In the genomic region with DNA sequence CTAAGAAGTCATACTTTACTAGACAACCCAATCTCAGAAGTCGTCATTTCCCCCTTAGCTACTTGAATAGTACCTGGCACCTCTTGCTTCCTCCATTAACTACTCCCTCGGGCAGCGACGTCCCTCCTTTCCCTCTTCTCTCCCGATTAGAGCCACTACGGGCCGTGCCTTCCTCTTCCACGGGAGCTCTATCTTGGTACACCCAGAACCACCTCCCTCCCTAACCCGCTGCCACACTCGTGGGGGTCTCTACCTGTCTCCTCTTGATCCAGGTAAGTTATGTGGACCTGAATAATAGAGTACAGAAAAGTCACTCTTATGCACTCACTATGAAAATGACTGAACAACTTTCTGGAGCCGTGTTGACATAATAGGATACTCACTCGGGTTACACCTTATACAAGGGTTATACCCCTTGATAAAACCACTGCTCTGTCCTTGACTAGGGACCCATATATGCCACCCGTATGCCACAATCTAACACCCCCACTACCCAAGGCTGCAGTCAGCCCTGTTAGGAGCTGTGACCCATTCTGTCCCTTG, we compare ENCODE assay signal across 8 cellular contexts. TPM values are rescaled to one million over a fixed set of nuclear protein-coding genes. Genes with fewer than 3 reads are reported as not detected.
A peak's percentile ranks its signal among the peaks of the same experiment; 100 is the strongest.
DNase-seq lines count a peak whose midpoint lies in the region; ATAC-seq lines count a peak whose summit lies in the region.

No MANE protein-coding gene starts in this region.

- WGBS in aorta, 2 donors = 6% methylated on average over 13 of the region's 13 CpGs

- no peaks in the 10 kb centered on the region for H3K27me3 ChIP-seq in effector memory CD4-positive, alpha-beta T cell (replicated peaks; ENCODE audit: control insufficient read depth, insufficient read depth, low read length, poor library complexity, severe bottlenecking)
- H3K27me3 ChIP-seq in mononuclear cell (ENCODE audit: insufficient read depth, low read length) (no peaks in the 10 kb centered on the region), aorta (ENCODE audit: control insufficient read depth in 1 of 2, insufficient read depth in 2 of 2, low read length in 1 of 2) (no peaks in the 10 kb centered on the region)

- no peaks in the 10 kb centered on the region for H3K9me3 ChIP-seq in effector memory CD4-positive, alpha-beta T cell (ENCODE audit: control insufficient read depth, low read length)
- no peaks in the 10 kb centered on the region for H3K9me3 ChIP-seq in mononuclear cell (ENCODE audit: low read depth, low read length)
- H3K9me3 ChIP-seq in aorta (ENCODE audit: control insufficient read depth, low read length) = no peaks in the 10 kb centered on the region

- DNase-seq in NCI-H1092 (lab: John Stamatoyannopoulos, UW) = peak; percentile 27
- DNase-seq in NCI-H1092 treated with DMSO at 0.1 percent for 48 hours (lab: John Stamatoyannopoulos, UW) = no peak
- DNase-seq in OCI-M1 (lab: John Stamatoyannopoulos, UW) = peak; percentile 69
- no peak for DNase-seq in effector memory CD4-positive, alpha-beta T cell
- DNase-seq in aorta = no peak

- peak; percentile 22 for ATAC-seq in HG02571 (IDR thresholded peaks at IDR 0.05; ENCODE audit: unreplicated experiment)
- ATAC-seq in aorta (ENCODE audit: low FRiP score) = peak; percentile 3
- ATAC-seq in HG03520 (IDR thresholded peaks at IDR 0.05; ENCODE audit: unreplicated experiment) = no peak

- intact Hi-C loops in aorta (cut with DNase I) = loop anchor here in 1 of 2 donors (2.0 kb wide), 1 partner anchor 26 kb away; a partner anchor contains a TSS

- H3K4me1 ChIP-seq in effector memory CD4-positive, alpha-beta T cell (ENCODE audit: control insufficient read depth, insufficient read depth, low read length, poor library complexity, severe bottlenecking) = peaks cover 13% of the 10 kb centered on the region
- H3K4me1 ChIP-seq in mononuclear cell (ENCODE audit: insufficient read depth, low read length) (peaks cover 15% of the 10 kb centered on the region), aorta (ENCODE audit: control insufficient read depth in 1 of 2, insufficient read depth in 2 of 2, low read length in 2 of 2) (no peaks in the 10 kb centered on the region)

- no peaks in the 10 kb centered on the region for H3K36me3 ChIP-seq in effector memory CD4-positive, alpha-beta T cell (ENCODE audit: control insufficient read depth, insufficient read depth, low read length)
- H3K36me3 ChIP-seq in aorta (ENCODE audit: control insufficient read depth in 1 of 2, insufficient read depth in 2 of 2, low read length in 1 of 2) = no peaks in the 10 kb centered on the region

- peak overlapping the region; percentile 84 for H3K4me3 ChIP-seq in effector memory CD4-positive, alpha-beta T cell (ENCODE audit: insufficient read depth, low read depth, low read length, poor library complexity, severe bottlenecking)
- peak overlapping the region; percentile 72 for H3K4me3 ChIP-seq in mononuclear cell (ENCODE audit: low read length)
- peak overlapping the region; percentile 62 to 94 for H3K4me3 ChIP-seq in aorta (ENCODE audit: low read length in 2 of 2)

- H3K27ac ChIP-seq in effector memory CD4-positive, alpha-beta T cell (ENCODE audit: insufficient read depth, low read length, poor library complexity, severe bottlenecking) = peak overlapping the region; percentile 68
- H3K27ac ChIP-seq in aorta (ENCODE audit: low read depth in 1 of 2, low read length in 2 of 2) = peak overlapping the region; percentile 78 to 98

RNA-seq across cellular contexts. Expression of a gene that starts 0.6 kb away (rescaled TPM):
- total RNA-seq in mononuclear cell (4.0 TPM), aorta (10 to 100 TPM; 30.1 to 34.1 TPM)
- 10 to 100 TPM; 19.2 to 26.2 TPM for polyA plus RNA-seq in aorta

RNA-seq across cellular contexts. Expression of a gene that starts 25.3 kb away (rescaled TPM):
- 6.4 TPM for total RNA-seq in mononuclear cell
- total RNA-seq in aorta = 10 to 100 TPM in 1 of 2 donors, 1 to 10 TPM in 1; 9.8 to 10.6 TPM
- polyA plus RNA-seq in aorta = 10 to 100 TPM; 10.9 to 19.5 TPM

Comparison
In these comparisons a context has a peak if more than half of its experiments do, and no peak if none do; other contexts are left out.
1. DNase-seq: peak in NCI-H1092 (single experiment) and OCI-M1 (single experiment); none in NCI-H1092 treated with DMSO at 0.1 percent for 48 hours (single experiment), effector memory CD4-positive, alpha-beta T cell (0 of 3) and aorta (0 of 2).
2. Peak in every context shown above with its lines, with median percentiles within 50 percentile points of each other: H3K4me3 ChIP-seq.